8 cellular contexts compared by ENCODE assay signal in genomic region chr10:15096661-15097010, GRCh38. TPM values are rescaled to one million over a fixed set of nuclear protein-coding genes. Genes with fewer than 3 reads are reported as not detected.
DNase-seq lines count a peak whose midpoint lies in the region; ATAC-seq and TF ChIP-seq lines count a peak whose summit lies in the region.

No MANE protein-coding gene starts in this region.

- H3K4me3 Mint-ChIP-seq in neural crest cell = peak overlapping the region; percentile 95

- H3K27ac ChIP-seq in KOPT-K1 (ENCODE audit: low read depth, low read length, poor library complexity, severe bottlenecking) = peak overlapping the region; percentile 80
- H3K27ac ChIP-seq in effector memory CD4-positive, alpha-beta T cell (ENCODE audit: insufficient read depth, low read length, poor library complexity, severe bottlenecking) = peak overlapping the region; percentile 98

- H3K4me1 Mint-ChIP-seq in neural crest cell = peaks cover 31% of the 10 kb centered on the region

- peak overlapping the region; percentile 84 for H3K4me3 ChIP-seq in AG04449 (ENCODE audit: low read depth, low read length)
- H3K4me3 ChIP-seq in effector memory CD4-positive, alpha-beta T cell (ENCODE audit: insufficient read depth, low read depth, low read length, poor library complexity, severe bottlenecking) = peak overlapping the region; percentile 79

- H3K9me3 Mint-ChIP-seq in neural crest cell = no peaks in the 10 kb centered on the region

- H3K4me1 ChIP-seq in effector memory CD4-positive, alpha-beta T cell (ENCODE audit: control insufficient read depth, insufficient read depth, low read length, poor library complexity, severe bottlenecking) = peaks cover 13% of the 10 kb centered on the region

- POLR2A ChIA-PET in AG04449 (lab: Yijun Ruan, JAX) = interaction anchor here (1.1 kb wide), 1 partner anchor 142 kb away, joined by 3 read pairs; no protein-coding TSS in a partner anchor

- peaks cover under 1% of the 10 kb centered on the region for H3K27me3 Mint-ChIP-seq in neural crest cell (ENCODE audit: low read depth)

- DNase-seq in AG04449 (ENCODE audit: low read depth, low spot score) (no peak), neural crest cell (ENCODE audit: low read depth, low spot score) (no peak), HK-2 (ENCODE audit: unreplicated experiment) (no peak), NCI-H1694 treated with DMSO at 0.1 percent for 48 hours (lab: John Stamatoyannopoulos, UW) (no peak)
- no peak for DNase-seq in effector memory CD4-positive, alpha-beta T cell
- no peak for DNase-seq in activated effector memory CD4-positive, alpha-beta T cell treated with Interleukin-2 at 50 U/mL for 16 hours

- H3K9me3 ChIP-seq in KOPT-K1 (ENCODE audit: insufficient read depth, low read length, poor library complexity, severe bottlenecking) = no peaks in the 10 kb centered on the region
- H3K9me3 ChIP-seq in effector memory CD4-positive, alpha-beta T cell (ENCODE audit: control insufficient read depth, low read length) = no peaks in the 10 kb centered on the region

- CTCF ChIA-PET in AG04449 (lab: Yijun Ruan, JAX) = no interaction called here

- no peaks in the 10 kb centered on the region for H3K27me3 ChIP-seq in effector memory CD4-positive, alpha-beta T cell (replicated peaks; ENCODE audit: control insufficient read depth, insufficient read depth, low read length, poor library complexity, severe bottlenecking)

- no peak for TF ChIP-seq CTCF in AG04449 (IDR thresholded peaks at IDR 0.05; ENCODE audit: insufficient read depth, low read length, missing control alignments)
- no peak for TF ChIP-seq CTCF in neural crest cell (conservative IDR thresholded peaks at IDR 0.05)

- H3K36me3 Mint-ChIP-seq in neural crest cell (ENCODE audit: low read depth) = peaks cover 8% of the 10 kb centered on the region

- ATAC-seq in GM21360 (IDR thresholded peaks at IDR 0.05; ENCODE audit: unreplicated experiment) = peak; percentile 19

- H3K36me3 ChIP-seq in KOPT-K1 (ENCODE audit: insufficient read depth, low read length) = peaks cover 17% of the 10 kb centered on the region
- H3K36me3 ChIP-seq in effector memory CD4-positive, alpha-beta T cell (ENCODE audit: control insufficient read depth, insufficient read depth, low read length) = peaks cover 7% of the 10 kb centered on the region

- H3K27ac Mint-ChIP-seq in neural crest cell (ENCODE audit: unreplicated experiment) = peak overlapping the region; percentile 63

RNA-seq across cellular contexts. Expression of gene RPP38, which starts 0.5 kb away (rescaled TPM):
- total RNA-seq in neural crest cell = 15.0 and 15.9 TPM in 2 replicates

RNA-seq across cellular contexts. Expression of gene ACBD7, which starts 8.1 kb away (rescaled TPM):
- total RNA-seq in neural crest cell = 11.8 and 12.0 TPM in 2 replicates

RNA-seq across cellular contexts. Expression of gene OLAH, which starts 52.9 kb away (rescaled TPM):
- not detected in 2 replicates for total RNA-seq in neural crest cell
